In genomic region chr16:51565149-51565548, GRCh38 we compare ENCODE assay signal across 21 cellular contexts.
DNase-seq lines count a peak whose midpoint lies in the region; ATAC-seq and TF ChIP-seq lines count a peak whose summit lies in the region.
"Had no signal": no experiment of that assay in that cellular context is flagged by ENCODE, and none has a peak within 500 bp of the region (broad histone marks: within the 10 kb centered on the region; RNA-seq: fewer than 3 reads in every experiment).

No MANE protein-coding gene starts in this region.

- peaks cover 12% of the 10 kb centered on the region for H3K4me1 Mint-ChIP-seq in HFFc6 (ENCODE audit: low read depth)
- H3K4me1 Mint-ChIP-seq in osteocyte (ENCODE audit: unreplicated experiment): no peaks in the 10 kb centered on the region
- H3K4me1 Mint-ChIP-seq: immature natural killer cell had no signal

- ATAC-seq in HG02678 (IDR thresholded peaks at IDR 0.05; ENCODE audit: unreplicated experiment): peak; percentile 59
- peak; percentile 81 for ATAC-seq in HG03432 (IDR thresholded peaks at IDR 0.05; ENCODE audit: unreplicated experiment)
- ATAC-seq: right cardiac atrium, upper lobe of right lung had no signal

- no peaks in the 10 kb centered on the region for H3K9me3 Mint-ChIP-seq in HFFc6
- no peaks in the 10 kb centered on the region for H3K9me3 Mint-ChIP-seq in osteocyte (ENCODE audit: unreplicated experiment)

- no peak for TF ChIP-seq CTCF in HFFc6 (IDR thresholded peaks at IDR 0.05)
- TF ChIP-seq CTCF in osteocyte (IDR thresholded peaks at IDR 0.05): no peak

- H3K36me3 Mint-ChIP-seq in HFFc6 (ENCODE audit: low read depth) (no peaks in the 10 kb centered on the region), osteocyte (ENCODE audit: unreplicated experiment) (no peaks in the 10 kb centered on the region)
- H3K36me3 Mint-ChIP-seq: immature natural killer cell had no signal

- H3K4me3 Mint-ChIP-seq in HFFc6: no peak overlapping the region
- no peak overlapping the region for H3K4me3 Mint-ChIP-seq in osteocyte (ENCODE audit: unreplicated experiment)
- H3K4me3 Mint-ChIP-seq: immature natural killer cell had no signal

- DNase-seq in NOMO-1 treated with DMSO at 0.1 percent for 48 hours (lab: John Stamatoyannopoulos, UW; ENCODE audit: unreplicated experiment) (peak; percentile 31), NOMO-1 treated with dmso at 0.1 percent for 144 hours (lab: John Stamatoyannopoulos, UW; ENCODE audit: unreplicated experiment) (no peak), medulla oblongata (ENCODE audit: extremely low spot score) (peak; percentile 32), NCI-H146 (lab: John Stamatoyannopoulos, UW) (no peak), HFFc6 (no peak), osteocyte (ENCODE audit: extremely low spot score, unreplicated experiment) (no peak)
- DNase-seq: 8988T; activated CD4-positive, alpha-beta T cell treated with anti-CD3 and anti-CD28 coated beads for 1 hour; DMS 273 treated with DMSO at 0.1 percent for 48 hours; effector memory CD4-positive, alpha-beta T cell; head of caudate nucleus; immature natural killer cell; NCI-H1694 treated with DMSO at 0.1 percent for 48 hours; NCI-H446 treated with DMSO at 0.1 percent for 48 hours; nucleus accumbens; right cardiac atrium; stomach; T-helper 9 cell; upper lobe of right lung had no signal

- H3K27ac Mint-ChIP-seq in HFFc6: no peak overlapping the region
- no peak overlapping the region for H3K27ac Mint-ChIP-seq in osteocyte (ENCODE audit: unreplicated experiment)
- H3K27ac Mint-ChIP-seq: immature natural killer cell had no signal

- H3K27me3 Mint-ChIP-seq in HFFc6 (ENCODE audit: insufficient read depth) (peaks cover 1% of the 10 kb centered on the region; the same call in 1 of the 2 replicates), osteocyte (ENCODE audit: unreplicated experiment) (no peaks in the 10 kb centered on the region)

Comparison
In these comparisons a context has a peak if more than half of its experiments do, and no peak if none do; other contexts are left out.
1. DNase-seq: peak in NOMO-1 treated with DMSO at 0.1 percent for 48 hours (single experiment) and medulla oblongata (single experiment); none in NOMO-1 treated with dmso at 0.1 percent for 144 hours (single experiment), NCI-H146 (single experiment), HFFc6 (single experiment) and osteocyte (single experiment).